ENCODE assay signal across 7 cellular contexts in the genomic region with DNA sequence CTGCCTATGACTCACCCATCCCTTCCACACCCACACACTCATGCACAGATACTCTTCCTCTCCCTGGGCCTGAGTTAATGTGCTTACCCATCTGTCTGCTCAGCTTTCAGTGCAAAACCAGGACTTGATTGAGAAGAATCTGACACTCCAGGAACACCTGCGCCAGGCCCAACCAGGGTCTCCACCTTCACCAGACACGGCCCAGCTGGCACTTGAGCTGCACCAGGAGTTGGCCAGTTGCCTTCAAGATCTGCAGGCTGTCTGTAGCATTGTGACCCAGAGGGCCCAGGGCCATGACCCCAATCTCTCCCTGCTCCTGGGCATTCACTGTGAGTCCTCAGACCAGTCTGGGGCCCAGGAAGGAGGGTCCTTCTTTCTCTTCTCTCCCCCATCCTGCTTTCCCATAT. TPM values are rescaled to one million over a fixed set of nuclear protein-coding genes. Genes with fewer than 3 reads are reported as not detected.
A peak's percentile ranks its signal among the peaks of the same experiment; 100 is the strongest.
DNase-seq lines count a peak whose midpoint lies in the region; ATAC-seq and TF ChIP-seq lines count a peak whose summit lies in the region.

No MANE protein-coding gene starts in this region.

- H3K27ac Mint-ChIP-seq in T-helper 2 cell treated with Interferon-gamma antibody and Interleukin-4, amounts not matched to agents 5 μg/mL and 100 μg/mL, for 36 hours = peak overlapping the region; percentile 96
- H3K27ac Mint-ChIP-seq in stimulated activated naive B cell treated with anti-CD40 and anti-IgM and Interleukin-4, amounts not matched to agents 10 μg/mL and 1 μg/mL and 100 μg/mL, for 72 hours = peak overlapping the region; percentile 86

- intact Hi-C loops in HCT116 (cut with micrococcal nuclease) = loop anchor here (5.0 kb wide), 1 partner anchor 239 kb away; no protein-coding TSS in a partner anchor

- no peaks in the 10 kb centered on the region for H3K9me3 Mint-ChIP-seq in T-helper 2 cell treated with Interferon-gamma antibody and Interleukin-4, amounts not matched to agents 5 μg/mL and 100 μg/mL, for 36 hours
- no peaks in the 10 kb centered on the region for H3K9me3 Mint-ChIP-seq in stimulated activated naive B cell treated with anti-CD40 and anti-IgM and Interleukin-4, amounts not matched to agents 10 μg/mL and 1 μg/mL and 100 μg/mL, for 72 hours

- CTCF ChIA-PET in HCT116 (lab: Charles Lee) = interaction anchor here (0.6 to 3.9 kb wide), 18 partner anchors 9 to 241 kb away, joined by 3 to 47 read pairs (median 5); a partner anchor contains a TSS

- no peaks in the 10 kb centered on the region for H3K27me3 Mint-ChIP-seq in T-helper 2 cell treated with Interferon-gamma antibody and Interleukin-4, amounts not matched to agents 5 μg/mL and 100 μg/mL, for 36 hours (ENCODE audit: low read depth)
- no peaks in the 10 kb centered on the region for H3K27me3 Mint-ChIP-seq in stimulated activated naive B cell treated with anti-CD40 and anti-IgM and Interleukin-4, amounts not matched to agents 10 μg/mL and 1 μg/mL and 100 μg/mL, for 72 hours

- H3K27ac ChIP-seq in HCT116 (ENCODE audit: low read depth, low read length) (peak overlapping the region; percentile 60), right atrium auricular region (peak overlapping the region; percentile 93 to 97)

- POLR2A ChIA-PET in HCT116 (lab: Charles Lee) = interaction anchor here (1.2 kb wide), 1 partner anchor 9 kb away, joined by 4 read pairs; no protein-coding TSS in a partner anchor

- no peak overlapping the region for H3K4me3 ChIP-seq in HCT116 (replicated peaks in 1 of 2; ENCODE audit: low read depth in 1 of 2, low read length in 2 of 2)
- H3K4me3 ChIP-seq in right atrium auricular region = no peak overlapping the region

- peaks cover 27 to 45% of the 10 kb centered on the region in 2 experiments for H3K36me3 ChIP-seq in HCT116 (ENCODE audit: control insufficient read depth in 1 of 2, insufficient read depth in 2 of 2, low read length in 2 of 2)
- H3K36me3 ChIP-seq in right atrium auricular region = peaks cover 30% of the 10 kb centered on the region

- no peak for TF ChIP-seq POLR2A in HCT116 (IDR thresholded peaks at IDR 0.05; ENCODE audit: borderline replicate concordance, extremely low read depth, insufficient read depth, insufficient read length)

- H2AFZ ChIP-seq in HCT116 (ENCODE audit: low read depth, low read length, poor library complexity, severe bottlenecking) = no peak overlapping the region

- peak overlapping the region; percentile 32 for H3K9ac ChIP-seq in HCT116 (ENCODE audit: low read length)

- TF ChIP-seq CTCF in HCT116 (IDR thresholded peaks at IDR 0.05 in 2 of 3, conservative IDR thresholded peaks at IDR 0.05 in 1 of 3; ENCODE audit: borderline replicate concordance in 1 of 3, insufficient read depth in 1 of 3, low read depth in 2 of 3, low read length in 2 of 3) = no peak
- no peak for TF ChIP-seq CTCF in right atrium auricular region (IDR thresholded peaks at IDR 0.05)

- TF ChIP-seq RAD21 in HCT116 (IDR thresholded peaks at IDR 0.05; ENCODE audit: low read depth) = no peak

- RAD21 ChIA-PET in HCT116 (lab: Charles Lee; ENCODE audit: low non-redundant PET in 1 of 2, low total read pairs in 2 of 2, uncharacterized antibody in 2 of 2, unreplicated experiment in 2 of 2) = interaction anchor here in 1 of 2 experiments (1.1 kb wide), 1 partner anchor 141 kb away, joined by 3 read pairs; no protein-coding TSS in a partner anchor

- no peaks in the 10 kb centered on the region for H3K27me3 ChIP-seq in HCT116 (ENCODE audit: insufficient read depth, low read length)
- H3K27me3 ChIP-seq in right atrium auricular region = no peaks in the 10 kb centered on the region

- no peak for DNase-seq in HCT116 (ENCODE audit: low read depth, low spot score)
- DNase-seq in T-helper 2 cell treated with Interferon-gamma antibody and Interleukin-4, amounts not matched to agents 5 μg/mL and 100 μg/mL, for 36 hours (ENCODE audit: low spot score) = no peak
- no peak for DNase-seq in right atrium auricular region (ENCODE audit: low spot score)
- DNase-seq in stimulated activated naive B cell treated with anti-CD40 and anti-IgM and Interleukin-4, amounts not matched to agents 10 μg/mL and 1 μg/mL and 100 μg/mL, for 72 hours = no peak
- no peak for DNase-seq in foreskin melanocyte
- DNase-seq in DMS153 treated with DMSO at 0.1 percent for 48 hours (lab: John Stamatoyannopoulos, UW; ENCODE audit: unreplicated experiment) = no peak

- H3K9me3 ChIP-seq in HCT116 (ENCODE audit: control insufficient read depth in 1 of 2, insufficient read depth in 1 of 2, low read depth in 1 of 2, low read length in 2 of 2) (no peaks in the 10 kb centered on the region), right atrium auricular region (no peaks in the 10 kb centered on the region)

- no peaks in the 10 kb centered on the region for H4K20me1 ChIP-seq in HCT116 (ENCODE audit: insufficient read depth)

- no peaks in the 10 kb centered on the region for H3K9me2 ChIP-seq in HCT116 (ENCODE audit: insufficient read depth)

- peaks cover 18% of the 10 kb centered on the region for H3K79me2 ChIP-seq in HCT116 (ENCODE audit: insufficient read depth, low read length)

- H3K36me3 Mint-ChIP-seq in T-helper 2 cell treated with Interferon-gamma antibody and Interleukin-4, amounts not matched to agents 5 μg/mL and 100 μg/mL, for 36 hours (ENCODE audit: low read depth) = peaks cover 63% of the 10 kb centered on the region
- peaks cover 28 to 63% of the 10 kb centered on the region in 2 donors for H3K36me3 Mint-ChIP-seq in stimulated activated naive B cell treated with anti-CD40 and anti-IgM and Interleukin-4, amounts not matched to agents 10 μg/mL and 1 μg/mL and 100 μg/mL, for 72 hours

- H3K4me3 Mint-ChIP-seq in T-helper 2 cell treated with Interferon-gamma antibody and Interleukin-4, amounts not matched to agents 5 μg/mL and 100 μg/mL, for 36 hours = peak overlapping the region; percentile 74
- H3K4me3 Mint-ChIP-seq in stimulated activated naive B cell treated with anti-CD40 and anti-IgM and Interleukin-4, amounts not matched to agents 10 μg/mL and 1 μg/mL and 100 μg/mL, for 72 hours = peak overlapping the region in 1 of 2 donors; percentile 37

- H3K4me2 ChIP-seq in HCT116 (ENCODE audit: low read length) = peak overlapping the region; percentile 59

- peaks cover 50% of the 10 kb centered on the region for H3K4me1 Mint-ChIP-seq in T-helper 2 cell treated with Interferon-gamma antibody and Interleukin-4, amounts not matched to agents 5 μg/mL and 100 μg/mL, for 36 hours (ENCODE audit: low read depth)
- peaks cover 48 to 60% of the 10 kb centered on the region in 2 donors for H3K4me1 Mint-ChIP-seq in stimulated activated naive B cell treated with anti-CD40 and anti-IgM and Interleukin-4, amounts not matched to agents 10 μg/mL and 1 μg/mL and 100 μg/mL, for 72 hours

- no TSS peak for BruUV-seq in HCT116 (replicated peaks; lab: Mats Ljungman, UMichigan)

- ATAC-seq in HCT116 (no peak), HG02678 (IDR thresholded peaks at IDR 0.05; ENCODE audit: unreplicated experiment) (no peak)
- ATAC-seq in stimulated activated naive B cell treated with anti-CD40 and anti-IgM and Interleukin-4, amounts not matched to agents 10 μg/mL and 1 μg/mL and 100 μg/mL, for 72 hours (replicated peaks) = peak; percentile 60 to 63

- H3K4me1 ChIP-seq in HCT116 (ENCODE audit: control insufficient read depth in 1 of 2, insufficient read depth in 2 of 2, low read length in 2 of 2) = peaks cover 27 to 69% of the 10 kb centered on the region in 2 experiments
- peaks cover 0 to 69% of the 10 kb centered on the region in 2 donors for H3K4me1 ChIP-seq in right atrium auricular region

TF ChIP-seq in HCT116, 20 proteins besides CTCF, POLR2A, EP300 and RAD21:
- no peak for TF ChIP-seq ZFX (IDR thresholded peaks at IDR 0.05)
- no peak for TF ChIP-seq TCF7L2 (IDR thresholded peaks at IDR 0.05; ENCODE audit: borderline replicate concordance, extremely low read depth, insufficient read depth, insufficient read length)
- TF ChIP-seq SP1 (IDR thresholded peaks at IDR 0.05; ENCODE audit: low read depth) = no peak
- TF ChIP-seq CBX3 (IDR thresholded peaks at IDR 0.05; ENCODE audit: low read depth) = no peak
- no peak for TF ChIP-seq ELF1 (IDR thresholded peaks at IDR 0.05; ENCODE audit: borderline replicate concordance, low read depth)
- no peak for TF ChIP-seq CEBPB (IDR thresholded peaks at IDR 0.05; ENCODE audit: low read depth)
- TF ChIP-seq FOSL1 (IDR thresholded peaks at IDR 0.05; ENCODE audit: low read depth) = no peak
- TF ChIP-seq SIN3A (IDR thresholded peaks at IDR 0.05; ENCODE audit: low read depth) = no peak
- TF ChIP-seq JUND (IDR thresholded peaks at IDR 0.05) = no peak
- no peak for TF ChIP-seq EZH2phosphoT487 (IDR thresholded peaks at IDR 0.05; ENCODE audit: borderline replicate concordance)

RNA-seq across cellular contexts. Expression of a gene that starts 3.5 kb away (rescaled TPM):
- total RNA-seq in HCT116 (2021; ENCODE audit: unreplicated experiment) (112 TPM), right atrium auricular region (10 to 100 TPM; 24.8 to 66.0 TPM)
- polyA plus RNA-seq in HCT116 (2012) = 159 and 169 TPM in 2 replicates

RNA-seq across cellular contexts. Expression of a gene that starts 30.0 kb away (rescaled TPM):
- 19.3 TPM for total RNA-seq in HCT116 (2021; ENCODE audit: unreplicated experiment)
- polyA plus RNA-seq in HCT116 (2012) = 20.8 and 22.3 TPM in 2 replicates
- 1 to 10 TPM; 4.5 to 7.4 TPM for total RNA-seq in right atrium auricular region

RNA-seq across cellular contexts. Expression of a gene that starts 41.3 kb away (rescaled TPM):
- 2.0 TPM for total RNA-seq in HCT116 (2021; ENCODE audit: unreplicated experiment)
- polyA plus RNA-seq in HCT116 (2012) = 0.62 and 0.95 TPM in 2 replicates
- total RNA-seq in right atrium auricular region = 1 to 10 TPM; 4.9 to 5.8 TPM

RNA-seq across cellular contexts. Expression of a gene that starts 42.4 kb away (rescaled TPM):
- total RNA-seq in HCT116 (2021; ENCODE audit: unreplicated experiment) (37.2 TPM), right atrium auricular region (100 to 1,000 TPM in 1 of 2 donors, 10 to 100 TPM in 1; 31.2 to 104 TPM)
- polyA plus RNA-seq in HCT116 (2012) = 25.4 and 30.4 TPM in 2 replicates

Comparison
In these comparisons a context has a peak if more than half of its experiments do, and no peak if none do; other contexts are left out.
1. ATAC-seq: peak in stimulated activated naive B cell treated with anti-CD40 and anti-IgM and Interleukin-4, amounts not matched to agents 10 μg/mL and 1 μg/mL and 100 μg/mL, for 72 hours (2 of 2); none in HCT116 (single experiment) and HG02678 (single experiment).